1 cellular context compared by ENCODE assay signal in the genomic region with DNA sequence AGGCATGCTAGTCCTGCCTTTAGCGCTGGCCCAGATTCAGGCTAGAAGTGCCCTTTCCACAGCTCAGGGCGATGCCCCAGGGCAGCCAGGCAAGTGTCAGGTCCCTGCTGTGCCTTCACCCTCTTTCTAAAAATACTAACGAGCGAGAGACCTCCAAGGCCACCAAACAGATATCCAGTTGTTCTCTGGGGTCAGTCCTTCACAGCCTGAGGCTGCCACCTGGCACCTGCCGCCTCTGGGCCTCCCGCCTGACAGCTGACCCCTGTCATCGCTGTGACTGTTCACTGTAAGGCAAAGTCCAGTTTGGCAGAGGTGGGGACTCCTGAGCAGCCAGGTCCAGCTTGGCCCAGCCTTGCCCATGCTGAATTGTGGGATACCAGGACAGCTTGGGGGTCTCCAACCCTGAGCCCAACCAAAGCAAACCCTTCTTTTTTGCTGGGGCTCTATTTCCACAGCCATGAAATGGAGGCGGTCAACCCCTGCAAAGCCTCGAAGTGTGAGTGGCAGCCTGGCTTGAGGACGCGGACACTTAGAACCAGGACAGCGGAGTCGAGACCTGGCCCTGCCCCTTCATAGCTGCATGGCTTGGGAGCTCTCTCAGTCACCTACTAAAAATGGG.
TF ChIP-seq lines count a peak whose summit lies in the region.

No MANE protein-coding gene starts in this region.

TF ChIP-seq in HepG2, 621 proteins besides CTCF, POLR2A, EP300 and RAD21 (continued from another document and continues in another):
- TF ChIP-seq THAP7 (CRISPR knock-in tag; IDR thresholded peaks at IDR 0.05) (0 out of 2 replicates have a peak, but pooled peaks have one; percentile 30), PAXIP1 (CRISPR knock-in tag; conservative IDR thresholded peaks at IDR 0.05) (peak; percentile 96), SMC3 (IDR thresholded peaks at IDR 0.05; ENCODE audit: low read length) (no peak), ZSCAN9 (CRISPR knock-in tag; IDR thresholded peaks at IDR 0.05; ENCODE audit: borderline replicate concordance) (peak; percentile 64; the same call in 1 of the 2 replicates), ZNF350 (CRISPR knock-in tag; IDR thresholded peaks at IDR 0.05; ENCODE audit: borderline replicate concordance, low read depth) (peak; percentile 59; the same call in 1 of the 2 replicates), KLF16 (CRISPR knock-in tag; IDR thresholded peaks at IDR 0.05) (peak in 1 of 2 experiments; percentile 61; a peak in 1 of 4 replicates), ZNF317 (CRISPR knock-in tag; IDR thresholded peaks at IDR 0.05) (peak; percentile 69), THYN1 (CRISPR knock-in tag; IDR thresholded peaks at IDR 0.05; ENCODE audit: borderline replicate concordance, low read depth) (no peak), PITX1 (CRISPR knock-in tag; IDR thresholded peaks at IDR 0.05) (peak; percentile 87), ZNF18 (CRISPR knock-in tag; IDR thresholded peaks at IDR 0.05; ENCODE audit: insufficient replicate concordance) (peak; percentile 53), CCAR2 (optimal IDR thresholded peaks at IDR 0.05; ENCODE audit: low read depth, low read length) (no peak), ZNF589 (CRISPR knock-in tag; conservative IDR thresholded peaks at IDR 0.05) (no peak), REST (IDR thresholded peaks at IDR 0.05; ENCODE audit: borderline replicate concordance in 1 of 2, low read depth in 1 of 2, low read length in 2 of 2) (0 out of 4 replicates have a peak, but pooled peaks of 1 of the 2 experiments have one; percentile 19), ZNF724P (CRISPR knock-in tag; IDR thresholded peaks at IDR 0.05; ENCODE audit: borderline replicate concordance) (peak; percentile 92; the same call in 1 of the 2 replicates), ZSCAN20 (CRISPR knock-in tag; IDR thresholded peaks at IDR 0.05; ENCODE audit: borderline replicate concordance) (no peak), RCOR2 (CRISPR knock-in tag; IDR thresholded peaks at IDR 0.05) (peak; percentile 70), SOX5 (CRISPR knock-in tag; IDR thresholded peaks at IDR 0.05; ENCODE audit: borderline replicate concordance) (peak; percentile 86), ZNF546 (CRISPR knock-in tag; conservative IDR thresholded peaks at IDR 0.05) (no peak), NFATC3 (CRISPR knock-in tag; IDR thresholded peaks at IDR 0.05) (no peak), ZNF615 (CRISPR knock-in tag; IDR thresholded peaks at IDR 0.05; ENCODE audit: borderline replicate concordance) (no peak), NCOR1 (IDR thresholded peaks at IDR 0.05; ENCODE audit: borderline replicate concordance, low read length) (peak; percentile 76; the same call in 1 of the 2 replicates), MYC (CRISPR knock-in tag; IDR thresholded peaks at IDR 0.05; ENCODE audit: borderline replicate concordance) (peak; percentile 60; the same call in 1 of the 2 replicates), MATR3 (CRISPR knock-in tag; IDR thresholded peaks at IDR 0.05) (no peak), CBX2 (IDR thresholded peaks at IDR 0.05; ENCODE audit: low read depth, low read length) (no peak), CBX2 (CRISPR knock-in tag; IDR thresholded peaks at IDR 0.05; ENCODE audit: low read depth) (no peak), CBX1 (IDR thresholded peaks at IDR 0.05; ENCODE audit: low read depth) (no peak), SP5 (CRISPR knock-in tag; IDR thresholded peaks at IDR 0.05; ENCODE audit: borderline replicate concordance, low read depth) (no peak), AGO2 (optimal IDR thresholded peaks at IDR 0.05; ENCODE audit: low read depth, low read length) (no peak), CC2D1A (CRISPR knock-in tag; IDR thresholded peaks at IDR 0.05) (no peak), MZF1 (CRISPR knock-in tag; IDR thresholded peaks at IDR 0.05; ENCODE audit: borderline replicate concordance) (no peak)
- TF ChIP-seq, protein P1, sequence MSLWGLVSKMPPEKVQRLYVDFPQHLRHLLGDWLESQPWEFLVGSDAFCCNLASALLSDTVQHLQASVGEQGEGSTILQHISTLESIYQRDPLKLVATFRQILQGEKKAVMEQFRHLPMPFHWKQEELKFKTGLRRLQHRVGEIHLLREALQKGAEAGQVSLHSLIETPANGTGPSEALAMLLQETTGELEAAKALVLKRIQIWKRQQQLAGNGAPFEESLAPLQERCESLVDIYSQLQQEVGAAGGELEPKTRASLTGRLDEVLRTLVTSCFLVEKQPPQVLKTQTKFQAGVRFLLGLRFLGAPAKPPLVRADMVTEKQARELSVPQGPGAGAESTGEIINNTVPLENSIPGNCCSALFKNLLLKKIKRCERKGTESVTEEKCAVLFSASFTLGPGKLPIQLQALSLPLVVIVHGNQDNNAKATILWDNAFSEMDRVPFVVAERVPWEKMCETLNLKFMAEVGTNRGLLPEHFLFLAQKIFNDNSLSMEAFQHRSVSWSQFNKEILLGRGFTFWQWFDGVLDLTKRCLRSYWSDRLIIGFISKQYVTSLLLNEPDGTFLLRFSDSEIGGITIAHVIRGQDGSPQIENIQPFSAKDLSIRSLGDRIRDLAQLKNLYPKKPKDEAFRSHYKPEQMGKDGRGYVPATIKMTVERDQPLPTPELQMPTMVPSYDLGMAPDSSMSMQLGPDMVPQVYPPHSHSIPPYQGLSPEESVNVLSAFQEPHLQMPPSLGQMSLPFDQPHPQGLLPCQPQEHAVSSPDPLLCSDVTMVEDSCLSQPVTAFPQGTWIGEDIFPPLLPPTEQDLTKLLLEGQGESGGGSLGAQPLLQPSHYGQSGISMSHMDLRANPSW (CRISPR knock-in tag; IDR thresholded peaks at IDR 0.05; ENCODE audit: borderline replicate concordance) = no peak
- TF ChIP-seq, protein P2, sequence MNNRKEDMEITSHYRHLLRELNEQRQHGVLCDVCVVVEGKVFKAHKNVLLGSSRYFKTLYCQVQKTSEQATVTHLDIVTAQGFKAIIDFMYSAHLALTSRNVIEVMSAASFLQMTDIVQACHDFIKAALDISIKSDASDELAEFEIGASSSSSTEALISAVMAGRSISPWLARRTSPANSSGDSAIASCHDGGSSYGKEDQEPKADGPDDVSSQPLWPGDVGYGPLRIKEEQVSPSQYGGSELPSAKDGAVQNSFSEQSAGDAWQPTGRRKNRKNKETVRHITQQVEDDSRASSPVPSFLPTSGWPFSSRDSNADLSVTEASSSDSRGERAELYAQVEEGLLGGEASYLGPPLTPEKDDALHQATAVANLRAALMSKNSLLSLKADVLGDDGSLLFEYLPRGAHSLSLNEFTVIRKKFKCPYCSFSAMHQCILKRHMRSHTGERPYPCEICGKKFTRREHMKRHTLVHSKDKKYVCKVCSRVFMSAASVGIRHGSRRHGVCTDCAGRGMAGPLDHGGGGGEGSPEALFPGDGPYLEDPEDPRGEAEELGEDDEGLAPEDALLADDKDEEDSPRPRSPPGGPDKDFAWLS (CRISPR knock-in tag; IDR thresholded peaks at IDR 0.05; ENCODE audit: borderline replicate concordance) = no peak
- TF ChIP-seq, protein P3, sequence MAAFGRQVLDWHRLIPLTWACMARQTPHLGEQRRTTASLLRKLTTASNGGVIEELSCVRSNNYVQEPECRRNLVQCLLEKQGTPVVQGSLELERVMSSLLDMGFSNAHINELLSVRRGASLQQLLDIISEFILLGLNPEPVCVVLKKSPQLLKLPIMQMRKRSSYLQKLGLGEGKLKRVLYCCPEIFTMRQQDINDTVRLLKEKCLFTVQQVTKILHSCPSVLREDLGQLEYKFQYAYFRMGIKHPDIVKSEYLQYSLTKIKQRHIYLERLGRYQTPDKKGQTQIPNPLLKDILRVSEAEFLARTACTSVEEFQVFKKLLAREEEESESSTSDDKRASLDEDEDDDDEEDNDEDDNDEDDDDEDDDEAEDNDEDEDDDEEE (CRISPR knock-in tag; IDR thresholded peaks at IDR 0.05) = peak; percentile 68; the same call in 1 of the 2 replicates
- TF ChIP-seq, protein P4, sequence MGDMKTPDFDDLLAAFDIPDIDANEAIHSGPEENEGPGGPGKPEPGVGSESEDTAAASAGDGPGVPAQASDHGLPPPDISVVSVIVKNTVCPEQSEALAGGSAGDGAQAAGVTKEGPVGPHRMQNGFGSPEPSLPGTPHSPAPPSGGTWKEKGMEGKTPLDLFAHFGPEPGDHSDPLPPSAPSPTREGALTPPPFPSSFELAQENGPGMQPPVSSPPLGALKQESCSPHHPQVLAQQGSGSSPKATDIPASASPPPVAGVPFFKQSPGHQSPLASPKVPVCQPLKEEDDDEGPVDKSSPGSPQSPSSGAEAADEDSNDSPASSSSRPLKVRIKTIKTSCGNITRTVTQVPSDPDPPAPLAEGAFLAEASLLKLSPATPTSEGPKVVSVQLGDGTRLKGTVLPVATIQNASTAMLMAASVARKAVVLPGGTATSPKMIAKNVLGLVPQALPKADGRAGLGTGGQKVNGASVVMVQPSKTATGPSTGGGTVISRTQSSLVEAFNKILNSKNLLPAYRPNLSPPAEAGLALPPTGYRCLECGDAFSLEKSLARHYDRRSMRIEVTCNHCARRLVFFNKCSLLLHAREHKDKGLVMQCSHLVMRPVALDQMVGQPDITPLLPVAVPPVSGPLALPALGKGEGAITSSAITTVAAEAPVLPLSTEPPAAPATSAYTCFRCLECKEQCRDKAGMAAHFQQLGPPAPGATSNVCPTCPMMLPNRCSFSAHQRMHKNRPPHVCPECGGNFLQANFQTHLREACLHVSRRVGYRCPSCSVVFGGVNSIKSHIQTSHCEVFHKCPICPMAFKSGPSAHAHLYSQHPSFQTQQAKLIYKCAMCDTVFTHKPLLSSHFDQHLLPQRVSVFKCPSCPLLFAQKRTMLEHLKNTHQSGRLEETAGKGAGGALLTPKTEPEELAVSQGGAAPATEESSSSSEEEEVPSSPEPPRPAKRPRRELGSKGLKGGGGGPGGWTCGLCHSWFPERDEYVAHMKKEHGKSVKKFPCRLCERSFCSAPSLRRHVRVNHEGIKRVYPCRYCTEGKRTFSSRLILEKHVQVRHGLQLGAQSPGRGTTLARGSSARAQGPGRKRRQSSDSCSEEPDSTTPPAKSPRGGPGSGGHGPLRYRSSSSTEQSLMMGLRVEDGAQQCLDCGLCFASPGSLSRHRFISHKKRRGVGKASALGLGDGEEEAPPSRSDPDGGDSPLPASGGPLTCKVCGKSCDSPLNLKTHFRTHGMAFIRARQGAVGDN (CRISPR knock-in tag; IDR thresholded peaks at IDR 0.05) = peak; percentile 100
